13 cellular contexts compared by ENCODE assay signal in genomic region chr1:159068877-159069276, GRCh38.
DNase-seq lines count a peak whose midpoint lies in the region; ATAC-seq and TF ChIP-seq lines count a peak whose summit lies in the region.
"Had no signal": no experiment of that assay in that cellular context is flagged by ENCODE, and none has a peak within 500 bp of the region (broad histone marks: within the 10 kb centered on the region; RNA-seq: fewer than 3 reads in every experiment).

No MANE protein-coding gene starts in this region.

- no peak for TF ChIP-seq CTCF in AG10803 (conservative IDR thresholded peaks at IDR 0.05; ENCODE audit: low read length)
- TF ChIP-seq CTCF in SU-DHL-6 (IDR thresholded peaks at IDR 0.05; ENCODE audit: insufficient read depth, low read length, poor library complexity, severe bottlenecking) = no peak

- H3K9me3 ChIP-seq in SU-DHL-6 (ENCODE audit: insufficient read depth, low read length) = no peaks in the 10 kb centered on the region
- H3K9me3 ChIP-seq: right lobe of liver had no signal

- H3K79me2 ChIP-seq in SU-DHL-6 (ENCODE audit: insufficient read depth, low read length) = peaks cover 63% of the 10 kb centered on the region

- peak overlapping the region; percentile 54 for H3K9ac ChIP-seq in SU-DHL-6 (ENCODE audit: low read length)

- H3K4me3 ChIP-seq in AG10803 (ENCODE audit: low read length) (no peak overlapping the region), SU-DHL-6 (ENCODE audit: insufficient read depth, low read length, poor library complexity, severe bottlenecking) (peak overlapping the region; percentile 23)
- H3K4me3 ChIP-seq: PC-9, right lobe of liver had no signal

- no peak overlapping the region for H2AFZ ChIP-seq in SU-DHL-6 (ENCODE audit: low read depth, low read length, severe bottlenecking)
- H2AFZ ChIP-seq: PC-9 had no signal

- peak; percentile 50 for DNase-seq in AG10803 (ENCODE audit: low read depth)
- peak; percentile 60 for DNase-seq in HCEC 1CT
- DNase-seq in fibroblast of peridontal ligament (ENCODE audit: extremely low read depth) = peak; percentile 54
- DNase-seq in NCI-H1930 (lab: John Stamatoyannopoulos, UW) = no peak
- DNase-seq in Kasumi-1 (lab: John Stamatoyannopoulos, UW) = no peak
- DNase-seq in iPS-NIHi7 (ENCODE audit: extremely low spot score) = no peak
- DNase-seq: caudate nucleus, foreskin melanocyte, NCI-H2029 treated with DMSO at 0.1 percent for 48 hours, PC-9, right lobe of liver had no signal

- H3K27me3 ChIP-seq in SU-DHL-6 (ENCODE audit: low read length) = no peaks in the 10 kb centered on the region
- H3K27me3 ChIP-seq: right lobe of liver had no signal

- no peak for ATAC-seq in HG03108 (IDR thresholded peaks at IDR 0.05; ENCODE audit: unreplicated experiment)

- H3K27ac ChIP-seq in SU-DHL-6 (ENCODE audit: low read depth, low read length) = peak overlapping the region; percentile 100
- H3K27ac ChIP-seq: PC-9 had no signal

- H3K4me2 ChIP-seq in SU-DHL-6 (ENCODE audit: low read depth, low read length, poor library complexity, severe bottlenecking) = peak overlapping the region; percentile 96
- H3K4me2 ChIP-seq: PC-9 had no signal

- no peaks in the 10 kb centered on the region for H3K9me2 ChIP-seq in SU-DHL-6 (replicated peaks; ENCODE audit: insufficient read depth, low read length)

- no peaks in the 10 kb centered on the region for H4K20me1 ChIP-seq in SU-DHL-6 (ENCODE audit: low read depth, low read length)

- peaks cover 24% of the 10 kb centered on the region for H3K36me3 ChIP-seq in SU-DHL-6 (ENCODE audit: low read length)
- H3K36me3 ChIP-seq: right lobe of liver had no signal

- H3F3A ChIP-seq in SU-DHL-6 (ENCODE audit: insufficient read depth) = peaks cover 51% of the 10 kb centered on the region

Comparison
In these comparisons a context has a peak if more than half of its experiments do, and no peak if none do; other contexts are left out.
1. DNase-seq: peak in AG10803 (single experiment), HCEC 1CT (single experiment) and fibroblast of peridontal ligament (single experiment); none in NCI-H1930 (0 of 2), Kasumi-1 (0 of 2) and iPS-NIHi7 (single experiment).